Comparison of ENCODE assay signal across 1 cellular context in the genomic region with DNA sequence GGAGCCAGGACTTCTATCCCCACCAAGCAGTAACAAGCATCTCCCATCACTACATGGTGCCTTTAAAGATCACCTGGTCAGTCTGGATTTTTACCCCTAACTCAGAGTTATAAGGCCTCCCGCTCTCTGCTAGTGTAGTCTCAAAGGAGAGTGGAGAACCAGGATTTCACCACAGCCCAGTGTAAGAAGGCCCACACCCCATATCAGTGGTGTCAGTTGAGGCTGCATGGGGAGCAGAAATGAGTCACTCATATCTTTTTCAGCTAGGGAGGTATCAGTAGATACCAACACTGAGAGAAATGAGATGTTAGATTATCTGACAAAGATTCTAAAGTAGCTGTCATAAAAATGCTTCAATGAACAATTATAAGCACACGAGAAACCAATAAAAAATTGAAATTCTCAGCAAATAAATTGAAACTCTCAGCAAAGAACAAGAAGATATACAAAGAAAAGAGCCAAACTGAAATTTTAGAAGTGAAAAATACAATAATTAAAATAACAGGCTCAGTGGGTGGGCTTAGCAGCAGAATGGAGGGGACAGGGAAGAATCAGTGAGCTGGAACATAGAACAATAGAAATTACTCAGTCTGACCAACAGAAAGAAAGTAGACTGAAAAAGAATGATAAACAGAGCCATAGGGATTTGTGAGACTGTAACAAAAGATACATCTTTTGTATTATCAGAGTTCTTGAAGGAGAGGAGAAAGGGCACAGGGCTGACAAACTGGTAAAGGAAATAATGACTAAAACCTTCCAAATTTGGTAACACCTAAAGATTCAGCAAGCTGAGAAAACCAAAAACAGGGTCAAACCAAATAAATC.
TF ChIP-seq lines count a peak whose summit lies in the region.

No MANE protein-coding gene starts in this region.

TF ChIP-seq in K562, 482 proteins besides CTCF, POLR2A, EP300 and RAD21 (continued from another document and continues in another):
- TF ChIP-seq, protein P1, sequence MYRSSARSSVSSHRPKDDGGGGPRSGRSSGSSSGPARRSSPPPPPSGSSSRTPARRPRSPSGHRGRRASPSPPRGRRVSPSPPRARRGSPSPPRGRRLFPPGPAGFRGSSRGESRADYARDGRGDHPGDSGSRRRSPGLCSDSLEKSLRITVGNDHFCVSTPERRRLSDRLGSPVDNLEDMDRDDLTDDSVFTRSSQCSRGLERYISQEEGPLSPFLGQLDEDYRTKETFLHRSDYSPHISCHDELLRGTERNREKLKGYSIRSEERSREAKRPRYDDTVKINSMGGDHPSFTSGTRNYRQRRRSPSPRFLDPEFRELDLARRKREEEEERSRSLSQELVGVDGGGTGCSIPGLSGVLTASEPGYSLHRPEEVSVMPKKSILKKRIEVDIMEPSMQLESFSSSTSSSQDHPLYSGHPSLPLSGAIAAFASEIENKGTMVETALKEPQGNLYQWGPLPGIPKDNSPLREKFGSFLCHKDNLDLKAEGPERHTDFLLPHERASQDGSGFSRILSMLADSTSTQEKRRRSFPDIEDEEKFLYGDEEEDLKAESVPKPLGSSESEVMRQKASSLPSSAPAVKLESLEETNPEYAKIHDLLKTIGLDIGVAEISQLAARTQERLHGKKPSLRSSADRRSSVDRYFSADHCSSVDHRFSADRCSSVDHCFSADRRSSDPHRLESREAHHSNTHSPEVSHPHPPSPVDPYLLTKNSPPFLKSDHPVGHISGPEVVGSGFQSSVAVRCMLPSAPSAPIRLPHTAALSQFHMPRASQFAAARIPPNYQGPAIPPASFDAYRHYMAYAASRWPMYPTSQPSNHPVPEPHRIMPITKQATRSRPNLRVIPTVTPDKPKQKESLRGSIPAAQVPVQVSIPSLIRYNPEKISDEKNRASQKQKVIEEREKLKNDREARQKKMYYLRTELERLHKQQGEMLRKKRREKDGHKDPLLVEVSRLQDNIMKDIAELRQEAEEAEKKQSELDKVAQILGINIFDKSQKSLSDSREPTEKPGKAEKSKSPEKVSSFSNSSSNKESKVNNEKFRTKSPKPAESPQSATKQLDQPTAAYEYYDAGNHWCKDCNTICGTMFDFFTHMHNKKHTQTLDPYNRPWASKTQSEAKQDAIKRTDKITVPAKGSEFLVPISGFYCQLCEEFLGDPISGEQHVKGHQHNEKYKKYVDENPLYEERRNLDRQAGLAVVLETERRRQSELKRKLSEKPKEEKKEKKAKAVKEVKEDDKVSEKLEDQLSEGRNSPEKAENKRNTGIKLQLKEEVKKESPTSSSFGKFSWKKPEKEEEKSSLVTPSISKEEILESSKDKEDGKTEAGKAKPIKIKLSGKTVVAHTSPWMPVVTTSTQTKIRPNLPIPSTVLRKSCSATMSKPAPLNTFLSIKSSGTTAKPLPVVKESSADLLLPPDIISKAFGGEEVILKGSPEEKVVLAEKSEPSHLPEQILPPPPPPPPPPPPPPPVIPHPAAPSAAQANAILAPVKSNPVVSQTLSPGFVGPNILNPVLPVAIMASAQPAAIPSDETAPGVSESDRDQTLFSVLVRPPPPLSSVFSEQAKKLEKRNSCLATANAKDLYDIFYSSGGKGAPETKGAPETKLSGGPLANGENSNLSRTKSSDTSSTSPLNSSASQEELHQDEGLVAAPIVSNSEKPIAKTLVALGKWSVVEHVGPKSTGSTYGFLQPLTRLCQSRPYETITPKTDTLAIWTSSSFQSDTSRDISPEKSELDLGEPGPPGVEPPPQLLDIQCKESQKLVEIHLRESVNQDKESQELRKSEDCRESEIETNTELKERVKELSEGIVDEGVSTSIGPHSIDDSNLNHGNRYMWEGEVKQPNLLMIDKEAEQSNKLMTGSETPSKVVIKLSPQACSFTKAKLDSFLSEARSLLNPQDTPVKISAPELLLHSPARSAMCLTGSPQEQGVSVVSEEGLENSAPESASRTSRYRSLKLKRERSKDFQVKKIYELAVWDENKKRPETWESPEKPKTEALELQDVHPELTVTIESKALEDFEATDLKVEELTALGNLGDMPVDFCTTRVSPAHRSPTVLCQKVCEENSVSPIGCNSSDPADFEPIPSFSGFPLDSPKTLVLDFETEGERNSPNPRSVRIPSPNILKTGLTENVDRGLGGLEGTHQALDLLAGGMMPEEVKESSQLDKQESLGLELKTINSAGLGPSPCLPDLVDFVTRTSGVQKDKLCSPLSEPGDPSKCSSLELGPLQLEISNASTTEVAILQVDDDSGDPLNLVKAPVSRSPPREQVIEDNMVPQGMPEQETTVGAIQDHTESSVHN (IDR thresholded peaks at IDR 0.05; ENCODE audit: borderline replicate concordance in 1 of 2, low read depth in 1 of 2) = no peak
- TF ChIP-seq EP400 (IDR thresholded peaks at IDR 0.05) (0 out of 2 replicates have a peak, but pooled peaks have one; percentile 14), ZNF830 (CRISPR knock-in tag; IDR thresholded peaks at IDR 0.05) (no peak), ZNF324 (CRISPR knock-in tag; IDR thresholded peaks at IDR 0.05) (no peak), ZNF124 (CRISPR knock-in tag; IDR thresholded peaks at IDR 0.05) (no peak), DDX20 (tag; IDR thresholded peaks at IDR 0.05; ENCODE audit: low read depth) (no peak), HDAC1 (IDR thresholded peaks at IDR 0.05) (peak in 1 of 2 experiments; percentile 57; a peak in 1 of 4 replicates), XRCC3 (IDR thresholded peaks at IDR 0.05) (no peak), ZNF79 (CRISPR knock-in tag; IDR thresholded peaks at IDR 0.05; ENCODE audit: low read depth) (no peak), EZH2 (IDR thresholded peaks at IDR 0.05; ENCODE audit: borderline replicate concordance, low read depth, low read length) (no peak), ZNF644 (tag; IDR thresholded peaks at IDR 0.05; ENCODE audit: low read depth) (no peak), SMAD2 (IDR thresholded peaks at IDR 0.05; ENCODE audit: low read depth, low read length) (no peak), GTF2E2 (tag; IDR thresholded peaks at IDR 0.05) (no peak), PRPF4 (IDR thresholded peaks at IDR 0.05; ENCODE audit: insufficient read depth, low read depth, low read length, poor library complexity, severe bottlenecking) (no peak), PYGO2 (tag; IDR thresholded peaks at IDR 0.05) (no peak), HDAC6 (IDR thresholded peaks at IDR 0.05; ENCODE audit: low read depth, low read length) (no peak), TSC22D4 (tag; IDR thresholded peaks at IDR 0.05) (no peak), MTF1 (CRISPR knock-in tag; IDR thresholded peaks at IDR 0.05; ENCODE audit: borderline replicate concordance) (no peak), MXI1 (IDR thresholded peaks at IDR 0.05; ENCODE audit: low read depth, low read length) (no peak), RFX7 (CRISPR knock-in tag; IDR thresholded peaks at IDR 0.05) (no peak), ZNF175 (CRISPR knock-in tag; IDR thresholded peaks at IDR 0.05; ENCODE audit: low read depth) (0 out of 2 replicates have a peak, but pooled peaks have one; percentile 40), ZNF347 (CRISPR knock-in tag; IDR thresholded peaks at IDR 0.05; ENCODE audit: low read depth) (no peak), NEUROD1 (IDR thresholded peaks at IDR 0.05; ENCODE audit: borderline replicate concordance, low read depth, low read length, partially characterized antibody) (peak; percentile 84), MEIS2 (IDR thresholded peaks at IDR 0.05; ENCODE audit: partially characterized antibody) (peak; percentile 61), SMARCC2 (IDR thresholded peaks at IDR 0.05; ENCODE audit: low read depth) (peak; percentile 92), GATA2 (CRISPR knock-in tag; IDR thresholded peaks at IDR 0.05) (peak; percentile 53; the same call in 1 of the 2 replicates), KLF16 (IDR thresholded peaks at IDR 0.05) (peak; percentile 89), TCF7L2 (IDR thresholded peaks at IDR 0.05; ENCODE audit: low read depth, low read length) (no peak), ZEB2 (IDR thresholded peaks at IDR 0.05) (0 out of 2 replicates have a peak, but pooled peaks have one; percentile 14), MCM2 (IDR thresholded peaks at IDR 0.05; ENCODE audit: low read depth) (no peak)
- TF ChIP-seq, protein P2, sequence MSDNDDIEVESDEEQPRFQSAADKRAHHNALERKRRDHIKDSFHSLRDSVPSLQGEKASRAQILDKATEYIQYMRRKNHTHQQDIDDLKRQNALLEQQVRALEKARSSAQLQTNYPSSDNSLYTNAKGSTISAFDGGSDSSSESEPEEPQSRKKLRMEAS (CRISPR knock-in tag; IDR thresholded peaks at IDR 0.05) = no peak
- TF ChIP-seq, protein P3, sequence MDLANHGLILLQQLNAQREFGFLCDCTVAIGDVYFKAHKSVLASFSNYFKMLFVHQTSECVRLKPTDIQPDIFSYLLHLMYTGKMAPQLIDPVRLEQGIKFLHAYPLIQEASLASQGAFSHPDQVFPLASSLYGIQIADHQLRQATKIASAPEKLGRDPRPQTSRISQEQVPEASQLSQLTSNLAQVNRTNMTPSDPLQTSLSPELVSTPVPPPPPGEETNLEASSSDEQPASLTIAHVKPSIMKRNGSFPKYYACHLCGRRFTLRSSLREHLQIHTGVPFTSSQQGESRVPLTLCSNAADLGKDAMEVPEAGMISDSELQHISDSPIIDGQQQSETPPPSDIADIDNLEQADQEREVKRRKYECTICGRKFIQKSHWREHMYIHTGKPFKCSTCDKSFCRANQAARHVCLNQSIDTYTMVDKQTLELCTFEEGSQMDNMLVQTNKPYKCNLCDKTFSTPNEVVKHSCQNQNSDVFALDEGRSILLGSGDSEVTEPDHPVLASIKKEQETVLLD (IDR thresholded peaks at IDR 0.05) = 0 out of 2 replicates have a peak, but pooled peaks have one; percentile 15
- TF ChIP-seq, protein P4, sequence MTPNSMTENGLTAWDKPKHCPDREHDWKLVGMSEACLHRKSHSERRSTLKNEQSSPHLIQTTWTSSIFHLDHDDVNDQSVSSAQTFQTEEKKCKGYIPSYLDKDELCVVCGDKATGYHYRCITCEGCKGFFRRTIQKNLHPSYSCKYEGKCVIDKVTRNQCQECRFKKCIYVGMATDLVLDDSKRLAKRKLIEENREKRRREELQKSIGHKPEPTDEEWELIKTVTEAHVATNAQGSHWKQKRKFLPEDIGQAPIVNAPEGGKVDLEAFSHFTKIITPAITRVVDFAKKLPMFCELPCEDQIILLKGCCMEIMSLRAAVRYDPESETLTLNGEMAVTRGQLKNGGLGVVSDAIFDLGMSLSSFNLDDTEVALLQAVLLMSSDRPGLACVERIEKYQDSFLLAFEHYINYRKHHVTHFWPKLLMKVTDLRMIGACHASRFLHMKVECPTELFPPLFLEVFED (CRISPR knock-in tag; conservative IDR thresholded peaks at IDR 0.05) = no peak
- TF ChIP-seq, protein P5, sequence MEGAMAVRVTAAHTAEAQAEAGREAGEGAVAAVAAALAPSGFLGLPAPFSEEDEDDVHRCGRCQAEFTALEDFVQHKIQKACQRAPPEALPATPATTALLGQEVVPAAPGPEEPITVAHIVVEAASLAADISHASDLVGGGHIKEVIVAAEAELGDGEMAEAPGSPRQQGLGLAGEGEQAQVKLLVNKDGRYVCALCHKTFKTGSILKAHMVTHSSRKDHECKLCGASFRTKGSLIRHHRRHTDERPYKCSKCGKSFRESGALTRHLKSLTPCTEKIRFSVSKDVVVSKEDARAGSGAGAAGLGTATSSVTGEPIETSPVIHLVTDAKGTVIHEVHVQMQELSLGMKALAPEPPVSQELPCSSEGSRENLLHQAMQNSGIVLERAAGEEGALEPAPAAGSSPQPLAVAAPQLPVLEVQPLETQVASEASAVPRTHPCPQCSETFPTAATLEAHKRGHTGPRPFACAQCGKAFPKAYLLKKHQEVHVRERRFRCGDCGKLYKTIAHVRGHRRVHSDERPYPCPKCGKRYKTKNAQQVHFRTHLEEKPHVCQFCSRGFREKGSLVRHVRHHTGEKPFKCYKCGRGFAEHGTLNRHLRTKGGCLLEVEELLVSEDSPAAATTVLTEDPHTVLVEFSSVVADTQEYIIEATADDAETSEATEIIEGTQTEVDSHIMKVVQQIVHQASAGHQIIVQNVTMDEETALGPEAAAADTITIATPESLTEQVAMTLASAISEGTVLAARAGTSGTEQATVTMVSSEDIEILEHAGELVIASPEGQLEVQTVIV (CRISPR knock-in tag; IDR thresholded peaks at IDR 0.05; ENCODE audit: borderline replicate concordance) = no peak
- TF ChIP-seq, protein P6, sequence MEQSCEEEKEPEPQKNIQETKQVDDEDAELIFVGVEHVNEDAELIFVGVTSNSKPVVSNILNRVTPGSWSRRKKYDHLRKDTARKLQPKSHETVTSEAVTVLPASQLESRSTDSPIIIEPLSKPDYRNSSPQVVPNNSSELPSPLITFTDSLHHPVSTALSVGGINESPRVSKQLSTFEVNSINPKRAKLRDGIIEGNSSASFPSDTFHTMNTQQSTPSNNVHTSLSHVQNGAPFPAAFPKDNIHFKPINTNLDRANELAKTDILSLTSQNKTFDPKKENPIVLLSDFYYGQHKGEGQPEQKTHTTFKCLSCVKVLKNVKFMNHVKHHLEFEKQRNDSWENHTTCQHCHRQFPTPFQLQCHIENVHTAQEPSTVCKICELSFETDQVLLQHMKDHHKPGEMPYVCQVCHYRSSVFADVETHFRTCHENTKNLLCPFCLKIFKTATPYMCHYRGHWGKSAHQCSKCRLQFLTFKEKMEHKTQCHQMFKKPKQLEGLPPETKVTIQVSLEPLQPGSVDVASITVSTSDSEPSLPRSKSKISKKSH (CRISPR knock-in tag; IDR thresholded peaks at IDR 0.05) = no peak
- TF ChIP-seq, protein P7, sequence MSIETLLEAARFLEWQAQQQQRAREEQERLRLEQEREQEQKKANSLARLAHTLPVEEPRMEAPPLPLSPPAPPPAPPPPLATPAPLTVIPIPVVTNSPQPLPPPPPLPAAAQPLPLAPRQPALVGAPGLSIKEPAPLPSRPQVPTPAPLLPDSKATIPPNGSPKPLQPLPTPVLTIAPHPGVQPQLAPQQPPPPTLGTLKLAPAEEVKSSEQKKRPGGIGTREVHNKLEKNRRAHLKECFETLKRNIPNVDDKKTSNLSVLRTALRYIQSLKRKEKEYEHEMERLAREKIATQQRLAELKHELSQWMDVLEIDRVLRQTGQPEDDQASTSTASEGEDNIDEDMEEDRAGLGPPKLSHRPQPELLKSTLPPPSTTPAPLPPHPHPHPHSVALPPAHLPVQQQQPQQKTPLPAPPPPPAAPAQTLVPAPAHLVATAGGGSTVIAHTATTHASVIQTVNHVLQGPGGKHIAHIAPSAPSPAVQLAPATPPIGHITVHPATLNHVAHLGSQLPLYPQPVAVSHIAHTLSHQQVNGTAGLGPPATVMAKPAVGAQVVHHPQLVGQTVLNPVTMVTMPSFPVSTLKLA (conservative IDR thresholded peaks at IDR 0.05) = peak in 1 of 2 experiments; percentile 53; a peak in 1 of 4 replicates
- TF ChIP-seq, protein P8, sequence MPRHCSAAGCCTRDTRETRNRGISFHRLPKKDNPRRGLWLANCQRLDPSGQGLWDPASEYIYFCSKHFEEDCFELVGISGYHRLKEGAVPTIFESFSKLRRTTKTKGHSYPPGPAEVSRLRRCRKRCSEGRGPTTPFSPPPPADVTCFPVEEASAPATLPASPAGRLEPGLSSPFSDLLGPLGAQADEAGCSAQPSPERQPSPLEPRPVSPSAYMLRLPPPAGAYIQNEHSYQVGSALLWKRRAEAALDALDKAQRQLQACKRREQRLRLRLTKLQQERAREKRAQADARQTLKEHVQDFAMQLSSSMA (CRISPR knock-in tag; IDR thresholded peaks at IDR 0.05) = no peak
- TF ChIP-seq, protein P9, sequence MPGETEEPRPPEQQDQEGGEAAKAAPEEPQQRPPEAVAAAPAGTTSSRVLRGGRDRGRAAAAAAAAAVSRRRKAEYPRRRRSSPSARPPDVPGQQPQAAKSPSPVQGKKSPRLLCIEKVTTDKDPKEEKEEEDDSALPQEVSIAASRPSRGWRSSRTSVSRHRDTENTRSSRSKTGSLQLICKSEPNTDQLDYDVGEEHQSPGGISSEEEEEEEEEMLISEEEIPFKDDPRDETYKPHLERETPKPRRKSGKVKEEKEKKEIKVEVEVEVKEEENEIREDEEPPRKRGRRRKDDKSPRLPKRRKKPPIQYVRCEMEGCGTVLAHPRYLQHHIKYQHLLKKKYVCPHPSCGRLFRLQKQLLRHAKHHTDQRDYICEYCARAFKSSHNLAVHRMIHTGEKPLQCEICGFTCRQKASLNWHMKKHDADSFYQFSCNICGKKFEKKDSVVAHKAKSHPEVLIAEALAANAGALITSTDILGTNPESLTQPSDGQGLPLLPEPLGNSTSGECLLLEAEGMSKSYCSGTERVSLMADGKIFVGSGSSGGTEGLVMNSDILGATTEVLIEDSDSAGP (CRISPR knock-in tag; IDR thresholded peaks at IDR 0.05) = no peak
